In the genomic region with DNA sequence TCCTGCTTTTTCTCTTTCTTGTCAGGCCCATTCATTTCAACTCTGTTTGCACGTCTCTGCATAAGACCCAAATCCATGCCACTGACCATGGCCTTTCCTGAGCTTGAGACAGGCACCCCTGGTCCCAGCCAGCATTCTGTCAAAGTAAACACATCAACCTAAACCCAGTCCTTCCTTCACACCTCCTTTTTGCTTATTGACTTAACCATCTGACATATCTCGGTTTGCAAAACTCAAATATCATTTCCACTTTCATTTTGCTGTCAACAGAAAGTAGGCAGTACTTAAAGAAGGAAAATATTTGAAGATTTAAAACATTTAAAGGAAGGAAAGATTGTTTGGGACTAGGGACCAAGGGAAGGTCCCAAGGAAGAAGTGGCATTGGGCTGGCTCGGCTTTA, we compare ENCODE assay signal across 20 cellular contexts. TPM values are rescaled to one million over a fixed set of nuclear protein-coding genes. Genes with fewer than 3 reads are reported as not detected.
A peak's percentile ranks its signal among the peaks of the same experiment; 100 is the strongest.
DNase-seq lines count a peak whose midpoint lies in the region; ATAC-seq, FAIRE-seq and TF ChIP-seq lines count a peak whose summit lies in the region.
"Had no signal": no experiment of that assay in that cellular context is flagged by ENCODE, and none has a peak within 500 bp of the region (broad histone marks: within the 10 kb centered on the region; RNA-seq: fewer than 3 reads in every experiment).

No MANE protein-coding gene starts in this region.

- H3K36me3 ChIP-seq in Karpas-422 (ENCODE audit: insufficient read depth, low read length) (no peaks in the 10 kb centered on the region), GM12878 (ENCODE audit: control insufficient read depth in 2 of 2, insufficient read depth in 2 of 2, low read length in 1 of 2) (no peaks in the 10 kb centered on the region)
- H3K36me3 ChIP-seq: BE2C, HAP-1 had no signal

- WGBS in GM12878 (ENCODE audit: insufficient coverage, insufficient replicate concordance, low lambda C conversion rate, missing lambda C conversion rate) = 3% methylated on average over 3 of the region's 3 CpGs

- no peak overlapping the region for H3K4me2 ChIP-seq in Karpas-422 (ENCODE audit: low read depth, low read length, poor library complexity, severe bottlenecking)
- peak overlapping the region; percentile 7; the same call in 1 of the 2 replicates for H3K4me2 ChIP-seq in GM12878 (ENCODE audit: control insufficient read depth, insufficient read depth)
- H3K4me2 ChIP-seq: KMS-11 had no signal

- no peaks in the 10 kb centered on the region for H4K20me1 ChIP-seq in Karpas-422 (ENCODE audit: insufficient read depth, low read depth, low read length)
- no peaks in the 10 kb centered on the region for H4K20me1 ChIP-seq in GM12878 (ENCODE audit: control insufficient read depth, insufficient read depth)

- no peaks in the 10 kb centered on the region for H3K79me2 ChIP-seq in Karpas-422 (ENCODE audit: low read length)
- H3K79me2 ChIP-seq in GM12878 (ENCODE audit: control insufficient read depth, insufficient read depth, low read length) = no peaks in the 10 kb centered on the region

- RAD21 ChIA-PET in GM12878 (lab: Charles Lee; ENCODE audit: unreplicated experiment) = no interaction called here

- no peak for TF ChIP-seq POLR2A in GM12878 (IDR thresholded peaks at IDR 0.05; ENCODE audit: low read depth, low read length)

- no peaks in the 10 kb centered on the region for H3K27me3 ChIP-seq in Karpas-422 (ENCODE audit: low read length)
- H3K27me3 ChIP-seq in GM12878 (replicated peaks in 1 of 2; ENCODE audit: control insufficient read depth in 2 of 2, insufficient read depth in 2 of 2, low read length in 1 of 2) = peaks cover 0 to 2% of the 10 kb centered on the region in 2 experiments; a peak in 2 of 4 replicates

- ATAC-seq in GM18870 (IDR thresholded peaks at IDR 0.05; ENCODE audit: unreplicated experiment) (peak; percentile 54), GM12878 (no peak), left ventricle myocardium superior (no peak)
- no peak for ATAC-seq in activated CD4-positive, CD25-positive, alpha-beta regulatory T cell treated with anti-CD3 and anti-CD28 coated beads, Interleukin-2, amount 50 U/mL, for 24 hours

- no peak for TF ChIP-seq EP300 in GM12878 (IDR thresholded peaks at IDR 0.05; ENCODE audit: borderline replicate concordance in 1 of 2, control insufficient read depth in 1 of 2, low read depth in 2 of 2, low read length in 2 of 2)

- CTCF ChIA-PET in GM12878 (lab: Yijun Ruan, JAX) = no interaction called here

- intact Hi-C loops in GM12878 (cut with micrococcal nuclease; ENCODE audit: unreplicated experiment) = loop anchor here (10.0 kb wide), 1 partner anchor 1925 kb away; no protein-coding TSS in a partner anchor
- intact Hi-C loops in left ventricle myocardium superior (cut with micrococcal nuclease) = no loop called here

- H2AFZ ChIP-seq in Karpas-422 (ENCODE audit: low read length) = 0 out of 2 replicates have a peak overlapping the region, but pooled peaks have one; percentile 13
- no peak overlapping the region; the same call in 1 of the 2 replicates for H2AFZ ChIP-seq in GM12878 (ENCODE audit: control insufficient read depth, low read depth, low read length)

- H3K27ac ChIP-seq in Karpas-422 (ENCODE audit: low read length) (no peak overlapping the region), GM12878 (ENCODE audit: control insufficient read depth, insufficient read depth) (no peak overlapping the region)
- H3K27ac ChIP-seq: HL-60, KMS-11 had no signal

- no peaks in the 10 kb centered on the region for H3K9me3 ChIP-seq in Karpas-422 (ENCODE audit: low read length)
- no peaks in the 10 kb centered on the region for H3K9me3 ChIP-seq in GM12878 (replicated peaks; ENCODE audit: control insufficient read depth, insufficient read depth, low read length)
- H3K9me3 ChIP-seq: BE2C, HAP-1 had no signal

- H3K4me1 ChIP-seq in Karpas-422 (ENCODE audit: low read length) (peaks cover 8% of the 10 kb centered on the region), GM12878 (ENCODE audit: control insufficient read depth, insufficient read depth, low read length) (no peaks in the 10 kb centered on the region)
- H3K4me1 ChIP-seq: BE2C had no signal

- H3K4me3 ChIP-seq in Karpas-422 (ENCODE audit: low read length) (no peak overlapping the region), GM12878 (no peak overlapping the region)
- H3K4me3 ChIP-seq: HAP-1 had no signal

- no peak for TF ChIP-seq RAD21 in GM12878 (IDR thresholded peaks at IDR 0.05; ENCODE audit: insufficient read depth, low read depth, low read length)

- no TSS peak for BruUV-seq in GM12878 (replicated peaks; lab: Mats Ljungman, UMichigan)

- no peaks in the 10 kb centered on the region for H3K9me2 ChIP-seq in Karpas-422 (replicated peaks; ENCODE audit: insufficient read depth, low read length)

- DNase-seq in Karpas-422 (no peak), GM12878 (ENCODE audit: low read depth, low spot score) (no peak), NCI-H1417 treated with DMSO at 0.1 percent for 48 hours (lab: John Stamatoyannopoulos, UW) (no peak), left ventricle myocardium superior (no peak)
- DNase-seq: ACHN; BE2C; C1 segment of cervical spinal cord; CD4-positive, CD25-positive, alpha-beta regulatory T cell; CD8-positive, alpha-beta memory T cell; COR-L47; DMS 273 treated with DMSO at 0.1 percent for 48 hours; DMS53; DND-41; EL had no signal

- no peak for FAIRE-seq in GM12878 (lab: Jason Lieb, UNC)
- FAIRE-seq: A204.1 had no signal

- POLR2A ChIA-PET in GM12878 (lab: Charles Lee) = no interaction called here

- TF ChIP-seq CTCF in GM12878 (IDR thresholded peaks at IDR 0.05 in 2 of 3, conservative IDR thresholded peaks at IDR 0.05 in 1 of 3; ENCODE audit: control insufficient read depth in 2 of 3, extremely low read depth in 1 of 3, insufficient read depth in 1 of 3, low read depth in 3 of 3, low read length in 3 of 3) = no peak

- in situ Hi-C loops in GM12878 (cut with MboI) = loop anchor here (10.0 kb wide), 1 partner anchor 1935 kb away; no protein-coding TSS in a partner anchor

- SMC1A ChIA-PET in GM12878 (lab: Charles Lee; ENCODE audit: uncharacterized antibody, unreplicated experiment) = no interaction called here

- H3K9ac ChIP-seq in Karpas-422 (ENCODE audit: low read length) (no peak overlapping the region), GM12878 (ENCODE audit: control insufficient read depth, insufficient read depth, low read length) (no peak overlapping the region)
- H3K9ac ChIP-seq: KMS-11 had no signal

TF ChIP-seq in GM12878, 131 proteins besides CTCF, POLR2A, EP300 and RAD21:
- TF ChIP-seq, protein P1, sequence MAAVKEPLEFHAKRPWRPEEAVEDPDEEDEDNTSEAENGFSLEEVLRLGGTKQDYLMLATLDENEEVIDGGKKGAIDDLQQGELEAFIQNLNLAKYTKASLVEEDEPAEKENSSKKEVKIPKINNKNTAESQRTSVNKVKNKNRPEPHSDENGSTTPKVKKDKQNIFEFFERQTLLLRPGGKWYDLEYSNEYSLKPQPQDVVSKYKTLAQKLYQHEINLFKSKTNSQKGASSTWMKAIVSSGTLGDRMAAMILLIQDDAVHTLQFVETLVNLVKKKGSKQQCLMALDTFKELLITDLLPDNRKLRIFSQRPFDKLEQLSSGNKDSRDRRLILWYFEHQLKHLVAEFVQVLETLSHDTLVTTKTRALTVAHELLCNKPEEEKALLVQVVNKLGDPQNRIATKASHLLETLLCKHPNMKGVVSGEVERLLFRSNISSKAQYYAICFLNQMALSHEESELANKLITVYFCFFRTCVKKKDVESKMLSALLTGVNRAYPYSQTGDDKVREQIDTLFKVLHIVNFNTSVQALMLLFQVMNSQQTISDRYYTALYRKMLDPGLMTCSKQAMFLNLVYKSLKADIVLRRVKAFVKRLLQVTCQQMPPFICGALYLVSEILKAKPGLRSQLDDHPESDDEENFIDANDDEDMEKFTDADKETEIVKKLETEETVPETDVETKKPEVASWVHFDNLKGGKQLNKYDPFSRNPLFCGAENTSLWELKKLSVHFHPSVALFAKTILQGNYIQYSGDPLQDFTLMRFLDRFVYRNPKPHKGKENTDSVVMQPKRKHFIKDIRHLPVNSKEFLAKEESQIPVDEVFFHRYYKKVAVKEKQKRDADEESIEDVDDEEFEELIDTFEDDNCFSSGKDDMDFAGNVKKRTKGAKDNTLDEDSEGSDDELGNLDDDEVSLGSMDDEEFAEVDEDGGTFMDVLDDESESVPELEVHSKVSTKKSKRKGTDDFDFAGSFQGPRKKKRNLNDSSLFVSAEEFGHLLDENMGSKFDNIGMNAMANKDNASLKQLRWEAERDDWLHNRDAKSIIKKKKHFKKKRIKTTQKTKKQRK (IDR thresholded peaks at IDR 0.05; ENCODE audit: low read depth, low read length) = no peak
- TF ChIP-seq SRF (IDR thresholded peaks at IDR 0.05; ENCODE audit: low read depth in 2 of 2, low read length in 2 of 2) (no peak), RUNX3 (IDR thresholded peaks at IDR 0.05; ENCODE audit: low read length) (no peak), STAT3 (IDR thresholded peaks at IDR 0.05; ENCODE audit: low read depth, low read length) (no peak), GATAD2B (conservative IDR thresholded peaks at IDR 0.05; ENCODE audit: low read depth) (no peak)

RNA-seq across cellular contexts. Expression of gene KBTBD8, which starts 48.2 kb away (rescaled TPM):
- 22.7 and 79.9 TPM in 2 replicates for total RNA-seq in Karpas-422 (2014; rRNA removed; shearing (Covaris generic); ENCODE audit: low replicate concordance)
- total RNA-seq in GM12878 (2013; cell fraction: nucleolus; rRNA removed) = 9.7 and 10.0 TPM in 2 replicates
- total RNA-seq in GM12878 (2014; rRNA removed) (33.2 and 38.5 TPM in 2 replicates), GM12878 (2014; rRNA removed; fragmentation: Illumina TruSeq; extraction: Trizol) (35.7 and 35.8 TPM in 2 replicates), GM12878 (2021) (27.6 and 28.8 TPM in 2 replicates), left ventricle myocardium superior (5.8 TPM)
- 16.2 TPM for polyA plus RNA-seq in GM12878 (2011; ENCODE audit: low read depth)
- polyA plus RNA-seq in GM12878 (2011; rRNA removed) (44.4 and 54.1 TPM in 2 replicates), GM12878 (2014; fragmentation: Illumina TruSeq; extraction: Trizol) (24.4 and 34.5 TPM in 2 replicates), GM12878 (2014; fragmentation: Nextera tagmentation; extraction: Ambion mirVana) (1 to 10 TPM; 8.5 to 9.2 TPM), GM12878 (2014; rRNA removed) (13.6 and 14.3 TPM in 2 replicates), GM12878 (2016; fragmentation: Nextera tagmentation; extraction: Ambion mirVana) (10 to 100 TPM; 11.9 to 13.5 TPM)
- polyA plus RNA-seq in GM12878 (2011; cell fraction: cytosol; rRNA removed) = 13.8 and 16.4 TPM in 2 replicates
- polyA plus RNA-seq in GM12878 (2011; cell fraction: nucleus; rRNA removed) = 11.6 and 14.3 TPM in 2 replicates
- polyA plus RNA-seq in GM12878 (2012) = 10.7 and 19.6 TPM in 2 replicates
- 40.0 and 87.9 TPM in 2 replicates for polyA minus RNA-seq in GM12878 (2011; rRNA and poly(A)+ RNA removed)
- 26.6 and 32.5 TPM in 2 replicates for polyA minus RNA-seq in GM12878 (2011; cell fraction: cytosol; rRNA and poly(A)+ RNA removed)
- polyA minus RNA-seq in GM12878 (2011; cell fraction: nucleus; rRNA and poly(A)+ RNA removed) = 17.2 and 22.4 TPM in 2 replicates
